In the genomic region with DNA sequence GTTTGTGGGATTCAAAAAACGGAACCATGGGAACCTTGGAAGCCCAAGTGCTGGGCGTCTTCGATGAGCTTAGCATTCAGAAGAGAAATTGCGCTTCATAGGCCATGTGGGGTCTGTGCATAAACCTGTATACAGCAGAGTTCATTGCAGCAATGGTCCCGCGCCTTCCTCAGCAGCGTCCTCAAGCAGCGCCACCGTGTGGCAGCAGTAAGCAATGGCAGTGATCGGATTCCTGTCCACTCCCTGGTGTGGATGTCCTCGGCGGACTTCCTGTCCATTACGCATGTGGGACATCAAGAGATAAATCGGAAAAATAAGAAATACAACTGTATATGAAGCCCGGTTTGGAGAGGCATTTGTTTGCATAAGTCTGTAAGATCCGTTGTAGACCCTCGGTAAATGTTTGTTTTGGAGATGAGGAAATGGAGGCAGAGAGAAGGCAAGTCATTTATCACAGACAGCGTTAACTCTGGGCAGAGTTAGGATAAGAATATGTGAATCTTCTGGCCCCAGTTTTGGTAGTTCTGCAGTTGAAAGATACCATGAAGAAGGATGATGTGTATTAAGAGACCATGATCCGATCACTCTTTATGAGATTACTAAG, we compare ENCODE assay signal across 7 cellular contexts.
DNase-seq lines count a peak whose midpoint lies in the region; TF ChIP-seq lines count a peak whose summit lies in the region.

No MANE protein-coding gene starts in this region.

- no peaks in the 10 kb centered on the region for H3K4me1 ChIP-seq in HEK293 (ENCODE audit: control insufficient read depth, insufficient read depth, low read length)

- CTCF ChIA-PET in HEK293 (lab: Yijun Ruan, JAX), result interaction anchor here (0.5 to 3.1 kb wide), 21 partner anchors 9 to 1629 kb away, joined by 3 to 19 read pairs (median 3); no protein-coding TSS in a partner anchor

- no peaks in the 10 kb centered on the region for H3K36me3 ChIP-seq in HEK293 (ENCODE audit: control insufficient read depth in 2 of 2, insufficient read depth in 1 of 2, low read length in 2 of 2)

- no peak overlapping the region for H3K27ac ChIP-seq in HEK293 (ENCODE audit: extremely low read depth, low read depth, low read length)

- H3K4me3 ChIP-seq in GM12875 (ENCODE audit: low read depth, low read length) (no peak overlapping the region), HEK293 (ENCODE audit: low read depth, low read length) (no peak overlapping the region)

- POLR2A ChIA-PET in HEK293 (lab: Yijun Ruan, JAX), result no interaction called here

- TF ChIP-seq CTCF in GM12875 (IDR thresholded peaks at IDR 0.05; ENCODE audit: borderline replicate concordance, insufficient read depth, low read depth, low read length), result peak; percentile 88
- no peak for TF ChIP-seq CTCF in HEK293 (tag by site-specific recombination; IDR thresholded peaks at IDR 0.05)

- DNase-seq in RPMI8226 (peak; percentile 33), iPS-NIHi7 (ENCODE audit: extremely low spot score) (peak; percentile 41), midbrain (lab: John Stamatoyannopoulos, UW) (no peak), DMS79 (lab: John Stamatoyannopoulos, UW) (no peak), SKM-1 (lab: John Stamatoyannopoulos, UW; ENCODE audit: unreplicated experiment) (no peak)

- no peaks in the 10 kb centered on the region for H3K9me3 ChIP-seq in HEK293 (ENCODE audit: control insufficient read depth, insufficient read depth, low read depth, low read length)

TF ChIP-seq in HEK293, 187 proteins besides CTCF, POLR2A, EP300 and RAD21:
- peak; percentile 37 for TF ChIP-seq ZNF654 (tag by site-specific recombination; IDR thresholded peaks at IDR 0.05; ENCODE audit: low read depth)
- TF ChIP-seq ZNF2 (tag by site-specific recombination; IDR thresholded peaks at IDR 0.05), result peak; percentile 63; the same call in 1 of the 2 replicates
- TF ChIP-seq, protein P1, sequence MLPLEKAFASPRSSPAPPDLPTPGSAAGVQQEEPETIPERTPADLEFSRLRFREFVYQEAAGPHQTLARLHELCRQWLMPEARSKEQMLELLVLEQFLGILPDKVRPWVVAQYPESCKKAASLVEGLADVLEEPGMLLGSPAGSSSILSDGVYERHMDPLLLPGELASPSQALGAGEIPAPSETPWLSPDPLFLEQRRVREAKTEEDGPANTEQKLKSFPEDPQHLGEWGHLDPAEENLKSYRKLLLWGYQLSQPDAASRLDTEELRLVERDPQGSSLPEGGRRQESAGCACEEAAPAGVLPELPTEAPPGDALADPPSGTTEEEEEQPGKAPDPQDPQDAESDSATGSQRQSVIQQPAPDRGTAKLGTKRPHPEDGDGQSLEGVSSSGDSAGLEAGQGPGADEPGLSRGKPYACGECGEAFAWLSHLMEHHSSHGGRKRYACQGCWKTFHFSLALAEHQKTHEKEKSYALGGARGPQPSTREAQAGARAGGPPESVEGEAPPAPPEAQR (tag by site-specific recombination; IDR thresholded peaks at IDR 0.05), result no peak

Comparison
In these comparisons a context has a peak if more than half of its experiments do, and no peak if none do; other contexts are left out.
1. DNase-seq: peak in RPMI8226 (single experiment) and iPS-NIHi7 (single experiment); none in midbrain (single experiment), DMS79 (single experiment) and SKM-1 (single experiment).